In the genomic region with DNA sequence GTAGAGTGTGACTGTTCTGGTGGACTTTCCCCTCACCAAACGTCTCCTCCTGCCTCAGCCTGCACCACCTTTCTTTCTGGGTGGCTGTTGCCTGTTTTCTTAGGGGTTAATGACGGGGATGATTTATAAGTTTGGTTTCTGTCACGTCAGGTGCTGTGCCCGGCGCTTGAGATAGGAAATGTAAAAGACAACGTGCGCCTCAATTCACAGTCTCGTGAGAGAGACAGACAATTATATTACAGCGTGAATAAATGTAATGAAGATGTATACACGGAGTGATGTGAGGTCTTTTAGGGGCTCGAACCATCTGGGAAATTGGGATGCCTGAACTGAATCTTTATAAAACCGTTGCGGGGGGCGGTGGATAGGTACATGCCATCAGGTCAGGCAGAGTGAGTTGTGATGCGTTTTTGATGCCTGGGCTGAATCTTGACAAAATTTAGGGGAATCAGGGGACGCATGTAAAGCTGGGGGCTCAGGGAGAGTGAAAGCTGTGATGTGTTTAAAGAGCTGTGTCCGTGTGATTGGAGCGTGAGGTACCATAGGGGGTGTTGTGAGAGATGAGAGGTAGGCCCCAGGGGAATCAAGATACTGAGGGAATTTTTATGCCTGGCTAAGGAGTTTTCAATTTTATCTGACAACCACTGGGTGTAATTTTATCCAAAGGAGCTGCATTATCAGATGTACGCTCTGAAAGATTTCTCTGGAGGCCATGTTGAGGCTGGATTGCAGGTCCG, we compare ENCODE assay signal across 2 cellular contexts.
TF ChIP-seq lines count a peak whose summit lies in the region.

No MANE protein-coding gene starts in this region.

TF ChIP-seq in GM12878, 131 proteins besides CTCF, POLR2A, EP300 and RAD21 (continues in another document):
- TF ChIP-seq NR2F1 (conservative IDR thresholded peaks at IDR 0.05) (no peak), HDAC2 (IDR thresholded peaks at IDR 0.05) (no peak), PBX3 (IDR thresholded peaks at IDR 0.05; ENCODE audit: insufficient replicate concordance, low read depth, low read length) (no peak), NR2C1 (IDR thresholded peaks at IDR 0.05) (no peak), MYB (IDR thresholded peaks at IDR 0.05; ENCODE audit: borderline replicate concordance, low read depth, low read length) (no peak), MEF2B (IDR thresholded peaks at IDR 0.05; ENCODE audit: partially characterized antibody, poor library complexity, severe bottlenecking) (peak; percentile 81), BCLAF1 (IDR thresholded peaks at IDR 0.05) (no peak), POU2F2 (IDR thresholded peaks at IDR 0.05; ENCODE audit: borderline replicate concordance, low read depth, low read length) (no peak), JUNB (IDR thresholded peaks at IDR 0.05) (no peak; the same call in 1 of the 2 replicates), EGR1 (IDR thresholded peaks at IDR 0.05; ENCODE audit: borderline replicate concordance in 1 of 2, low read depth in 2 of 2, low read length in 2 of 2) (no peak), BHLHE40 (IDR thresholded peaks at IDR 0.05; ENCODE audit: borderline replicate concordance in 1 of 2, low read depth in 2 of 2, low read length in 1 of 2) (peak; percentile 58 to 71; a peak in 3 of 4 replicates), IKZF1 (conservative IDR thresholded peaks at IDR 0.05) (no peak; the same call in 1 of the 2 replicates), ATF7 (IDR thresholded peaks at IDR 0.05; ENCODE audit: low read depth) (no peak), NFIC (IDR thresholded peaks at IDR 0.05; ENCODE audit: low read depth, low read length) (no peak), CREB1 (IDR thresholded peaks at IDR 0.05; ENCODE audit: low read depth) (no peak), NFYA (IDR thresholded peaks at IDR 0.05; ENCODE audit: borderline replicate concordance, low read depth, low read length) (no peak), LARP7 (IDR thresholded peaks at IDR 0.05) (no peak), RFX5 (IDR thresholded peaks at IDR 0.05; ENCODE audit: low read depth, low read length) (no peak), TBL1XR1 (IDR thresholded peaks at IDR 0.05; ENCODE audit: low read depth, low read length) (no peak), TAF1 (IDR thresholded peaks at IDR 0.05; ENCODE audit: borderline replicate concordance, low read depth, low read length) (0 out of 2 replicates have a peak, but pooled peaks have one; percentile 32), SUPT20H (IDR thresholded peaks at IDR 0.05; ENCODE audit: borderline replicate concordance, control insufficient read depth, low read depth, low read length) (no peak), SRF (IDR thresholded peaks at IDR 0.05; ENCODE audit: low read depth in 2 of 2, low read length in 2 of 2) (no peak), ASH2L (IDR thresholded peaks at IDR 0.05; ENCODE audit: borderline replicate concordance, low read depth) (no peak), POLR2AphosphoS5 (IDR thresholded peaks at IDR 0.05; ENCODE audit: low read length) (0 out of 2 replicates have a peak, but pooled peaks have one; percentile 73), BMI1 (IDR thresholded peaks at IDR 0.05; ENCODE audit: borderline replicate concordance) (no peak), SMAD5 (IDR thresholded peaks at IDR 0.05; ENCODE audit: low read depth) (no peak), IRF4 (IDR thresholded peaks at IDR 0.05; ENCODE audit: low read depth, low read length) (no peak), CEBPB (IDR thresholded peaks at IDR 0.05; ENCODE audit: borderline replicate concordance in 1 of 2, low read depth in 2 of 2, low read length in 2 of 2) (no peak)
- TF ChIP-seq, protein P1, sequence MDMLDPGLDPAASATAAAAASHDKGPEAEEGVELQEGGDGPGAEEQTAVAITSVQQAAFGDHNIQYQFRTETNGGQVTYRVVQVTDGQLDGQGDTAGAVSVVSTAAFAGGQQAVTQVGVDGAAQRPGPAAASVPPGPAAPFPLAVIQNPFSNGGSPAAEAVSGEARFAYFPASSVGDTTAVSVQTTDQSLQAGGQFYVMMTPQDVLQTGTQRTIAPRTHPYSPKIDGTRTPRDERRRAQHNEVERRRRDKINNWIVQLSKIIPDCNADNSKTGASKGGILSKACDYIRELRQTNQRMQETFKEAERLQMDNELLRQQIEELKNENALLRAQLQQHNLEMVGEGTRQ (IDR thresholded peaks at IDR 0.05; ENCODE audit: borderline replicate concordance, low read depth, low read length): no peak
- TF ChIP-seq, protein P2, sequence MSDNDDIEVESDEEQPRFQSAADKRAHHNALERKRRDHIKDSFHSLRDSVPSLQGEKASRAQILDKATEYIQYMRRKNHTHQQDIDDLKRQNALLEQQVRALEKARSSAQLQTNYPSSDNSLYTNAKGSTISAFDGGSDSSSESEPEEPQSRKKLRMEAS (IDR thresholded peaks at IDR 0.05; ENCODE audit: low read depth, low read length): no peak

TF ChIP-seq in liver, 16 proteins besides CTCF, POLR2A, EP300 and RAD21:
- no peak for TF ChIP-seq TAF1 (conservative IDR thresholded peaks at IDR 0.05)
- no peak for TF ChIP-seq HNF4G (IDR thresholded peaks at IDR 0.05)
- TF ChIP-seq FOXA2 (IDR thresholded peaks at IDR 0.05): no peak
- TF ChIP-seq SP1 (IDR thresholded peaks at IDR 0.05): no peak
- TF ChIP-seq, protein P3, sequence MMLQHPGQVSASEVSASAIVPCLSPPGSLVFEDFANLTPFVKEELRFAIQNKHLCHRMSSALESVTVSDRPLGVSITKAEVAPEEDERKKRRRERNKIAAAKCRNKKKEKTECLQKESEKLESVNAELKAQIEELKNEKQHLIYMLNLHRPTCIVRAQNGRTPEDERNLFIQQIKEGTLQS (IDR thresholded peaks at IDR 0.05): no peak
- peak; percentile 45 to 48 for TF ChIP-seq HNF4A (conservative IDR thresholded peaks at IDR 0.05)
- no peak for TF ChIP-seq RXRA (IDR thresholded peaks at IDR 0.05)
- TF ChIP-seq EGR1 (IDR thresholded peaks at IDR 0.05; ENCODE audit: low read depth in 2 of 2): no peak
- no peak for TF ChIP-seq FOXA1 (IDR thresholded peaks at IDR 0.05)
- TF ChIP-seq JUND (IDR thresholded peaks at IDR 0.05): no peak
- TF ChIP-seq NR2F2 (IDR thresholded peaks at IDR 0.05): no peak
- peak; percentile 13 for TF ChIP-seq YY1 (IDR thresholded peaks at IDR 0.05)
- TF ChIP-seq GABPA (IDR thresholded peaks at IDR 0.05 in 1 of 2, conservative IDR thresholded peaks at IDR 0.05 in 1 of 2): no peak
- TF ChIP-seq, protein P2 (IDR thresholded peaks at IDR 0.05): no peak
- peak; percentile 78 for TF ChIP-seq REST (IDR thresholded peaks at IDR 0.05)
- no peak for TF ChIP-seq ZBTB33 (IDR thresholded peaks at IDR 0.05)
